2 cellular contexts compared by ENCODE assay signal in the genomic region with DNA sequence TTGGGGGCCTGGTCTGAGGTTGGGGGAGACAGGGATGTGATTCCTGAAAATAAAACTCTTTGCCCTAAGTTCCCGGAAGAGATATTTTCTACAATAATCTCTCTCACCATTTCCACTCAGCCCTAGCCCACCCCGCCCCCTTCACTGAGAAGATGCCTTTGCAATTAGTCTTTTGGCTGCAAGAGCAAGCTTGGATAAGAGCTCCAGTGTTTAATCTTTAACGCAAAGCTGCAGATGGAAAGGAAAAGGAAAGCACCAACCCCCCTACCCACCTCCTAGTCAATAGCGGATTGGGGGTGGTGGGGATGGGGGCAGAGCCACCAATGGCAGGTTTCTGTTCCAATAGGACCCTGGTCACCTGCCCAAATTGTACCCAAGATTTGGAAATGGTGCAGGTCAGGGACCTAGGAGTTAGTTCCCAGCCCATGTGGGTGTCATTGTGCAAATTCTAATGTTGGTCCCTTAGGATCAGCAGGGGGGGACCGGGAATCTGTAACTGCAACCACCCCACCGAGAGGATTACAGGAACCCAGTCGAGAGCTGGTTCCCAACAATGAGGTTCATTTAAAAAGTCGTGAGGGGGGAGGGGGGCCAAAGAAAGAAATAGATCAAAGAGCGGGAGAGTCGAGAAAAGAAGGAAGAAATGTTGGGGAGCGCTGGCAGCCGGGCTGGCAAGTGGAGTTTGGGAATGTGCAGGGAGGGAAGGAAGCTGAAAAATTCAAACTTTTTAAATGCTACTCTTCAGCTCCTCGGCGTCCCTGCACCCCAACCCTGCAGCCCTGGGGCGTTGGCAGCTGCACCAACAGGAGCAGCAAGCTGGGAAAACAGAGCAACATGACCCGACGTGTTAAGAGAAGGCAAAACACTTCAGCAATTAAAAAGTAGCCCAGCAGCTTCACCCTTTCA.
A peak's percentile ranks its signal among the peaks of the same experiment; 100 is the strongest.
TF ChIP-seq lines count a peak whose summit lies in the region.

No MANE protein-coding gene starts in this region.

TF ChIP-seq in SK-N-SH, 30 proteins besides CTCF, POLR2A, EP300 and RAD21 (continued from another document and continues in another):
- TF ChIP-seq, protein P1, sequence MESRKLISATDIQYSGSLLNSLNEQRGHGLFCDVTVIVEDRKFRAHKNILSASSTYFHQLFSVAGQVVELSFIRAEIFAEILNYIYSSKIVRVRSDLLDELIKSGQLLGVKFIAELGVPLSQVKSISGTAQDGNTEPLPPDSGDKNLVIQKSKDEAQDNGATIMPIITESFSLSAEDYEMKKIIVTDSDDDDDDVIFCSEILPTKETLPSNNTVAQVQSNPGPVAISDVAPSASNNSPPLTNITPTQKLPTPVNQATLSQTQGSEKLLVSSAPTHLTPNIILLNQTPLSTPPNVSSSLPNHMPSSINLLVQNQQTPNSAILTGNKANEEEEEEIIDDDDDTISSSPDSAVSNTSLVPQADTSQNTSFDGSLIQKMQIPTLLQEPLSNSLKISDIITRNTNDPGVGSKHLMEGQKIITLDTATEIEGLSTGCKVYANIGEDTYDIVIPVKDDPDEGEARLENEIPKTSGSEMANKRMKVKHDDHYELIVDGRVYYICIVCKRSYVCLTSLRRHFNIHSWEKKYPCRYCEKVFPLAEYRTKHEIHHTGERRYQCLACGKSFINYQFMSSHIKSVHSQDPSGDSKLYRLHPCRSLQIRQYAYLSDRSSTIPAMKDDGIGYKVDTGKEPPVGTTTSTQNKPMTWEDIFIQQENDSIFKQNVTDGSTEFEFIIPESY (IDR thresholded peaks at IDR 0.05; ENCODE audit: borderline replicate concordance, low read depth) = no peak
- TF ChIP-seq NRF1 (IDR thresholded peaks at IDR 0.05; ENCODE audit: low read depth, low read length) = no peak
- no peak for TF ChIP-seq YY1 (IDR thresholded peaks at IDR 0.05; ENCODE audit: low read depth)
- TF ChIP-seq SIN3A (IDR thresholded peaks at IDR 0.05; ENCODE audit: borderline replicate concordance, low read depth, low read length) = no peak
- TF ChIP-seq MXI1 (IDR thresholded peaks at IDR 0.05; ENCODE audit: low read depth, low read length) = no peak
- TF ChIP-seq RCOR1 (IDR thresholded peaks at IDR 0.05; ENCODE audit: low read length) = no peak
- no peak for TF ChIP-seq GATA2 (CRISPR knock-in tag; IDR thresholded peaks at IDR 0.05)
- TF ChIP-seq POLR2AphosphoS5 (IDR thresholded peaks at IDR 0.05; ENCODE audit: low read depth, low read length) = no peak
- peak; percentile 45; the same call in 1 of the 2 replicates for TF ChIP-seq TCF12 (IDR thresholded peaks at IDR 0.05)
- TF ChIP-seq, protein P2, sequence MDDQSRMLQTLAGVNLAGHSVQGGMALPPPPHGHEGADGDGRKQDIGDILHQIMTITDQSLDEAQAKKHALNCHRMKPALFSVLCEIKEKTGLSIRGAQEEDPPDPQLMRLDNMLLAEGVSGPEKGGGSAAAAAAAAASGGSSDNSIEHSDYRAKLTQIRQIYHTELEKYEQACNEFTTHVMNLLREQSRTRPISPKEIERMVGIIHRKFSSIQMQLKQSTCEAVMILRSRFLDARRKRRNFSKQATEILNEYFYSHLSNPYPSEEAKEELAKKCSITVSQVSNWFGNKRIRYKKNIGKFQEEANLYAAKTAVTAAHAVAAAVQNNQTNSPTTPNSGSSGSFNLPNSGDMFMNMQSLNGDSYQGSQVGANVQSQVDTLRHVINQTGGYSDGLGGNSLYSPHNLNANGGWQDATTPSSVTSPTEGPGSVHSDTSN (IDR thresholded peaks at IDR 0.05) = peak; percentile 30; the same call in 1 of the 2 replicates
- TF ChIP-seq, protein P3, sequence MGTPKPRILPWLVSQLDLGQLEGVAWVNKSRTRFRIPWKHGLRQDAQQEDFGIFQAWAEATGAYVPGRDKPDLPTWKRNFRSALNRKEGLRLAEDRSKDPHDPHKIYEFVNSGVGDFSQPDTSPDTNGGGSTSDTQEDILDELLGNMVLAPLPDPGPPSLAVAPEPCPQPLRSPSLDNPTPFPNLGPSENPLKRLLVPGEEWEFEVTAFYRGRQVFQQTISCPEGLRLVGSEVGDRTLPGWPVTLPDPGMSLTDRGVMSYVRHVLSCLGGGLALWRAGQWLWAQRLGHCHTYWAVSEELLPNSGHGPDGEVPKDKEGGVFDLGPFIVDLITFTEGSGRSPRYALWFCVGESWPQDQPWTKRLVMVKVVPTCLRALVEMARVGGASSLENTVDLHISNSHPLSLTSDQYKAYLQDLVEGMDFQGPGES (IDR thresholded peaks at IDR 0.05; ENCODE audit: low read depth, low read length) = no peak
- TF ChIP-seq, protein P4, sequence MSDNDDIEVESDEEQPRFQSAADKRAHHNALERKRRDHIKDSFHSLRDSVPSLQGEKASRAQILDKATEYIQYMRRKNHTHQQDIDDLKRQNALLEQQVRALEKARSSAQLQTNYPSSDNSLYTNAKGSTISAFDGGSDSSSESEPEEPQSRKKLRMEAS (IDR thresholded peaks at IDR 0.05; ENCODE audit: low read depth) = no peak
- TF ChIP-seq GABPA (IDR thresholded peaks at IDR 0.05; ENCODE audit: low read depth) = no peak
- TF ChIP-seq EZH2phosphoT487 (IDR thresholded peaks at IDR 0.05; ENCODE audit: borderline replicate concordance, low read depth) = no peak
- TF ChIP-seq, protein P5, sequence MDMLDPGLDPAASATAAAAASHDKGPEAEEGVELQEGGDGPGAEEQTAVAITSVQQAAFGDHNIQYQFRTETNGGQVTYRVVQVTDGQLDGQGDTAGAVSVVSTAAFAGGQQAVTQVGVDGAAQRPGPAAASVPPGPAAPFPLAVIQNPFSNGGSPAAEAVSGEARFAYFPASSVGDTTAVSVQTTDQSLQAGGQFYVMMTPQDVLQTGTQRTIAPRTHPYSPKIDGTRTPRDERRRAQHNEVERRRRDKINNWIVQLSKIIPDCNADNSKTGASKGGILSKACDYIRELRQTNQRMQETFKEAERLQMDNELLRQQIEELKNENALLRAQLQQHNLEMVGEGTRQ (IDR thresholded peaks at IDR 0.05; ENCODE audit: borderline replicate concordance, low read depth, low read length) = no peak
- TF ChIP-seq, protein P6, sequence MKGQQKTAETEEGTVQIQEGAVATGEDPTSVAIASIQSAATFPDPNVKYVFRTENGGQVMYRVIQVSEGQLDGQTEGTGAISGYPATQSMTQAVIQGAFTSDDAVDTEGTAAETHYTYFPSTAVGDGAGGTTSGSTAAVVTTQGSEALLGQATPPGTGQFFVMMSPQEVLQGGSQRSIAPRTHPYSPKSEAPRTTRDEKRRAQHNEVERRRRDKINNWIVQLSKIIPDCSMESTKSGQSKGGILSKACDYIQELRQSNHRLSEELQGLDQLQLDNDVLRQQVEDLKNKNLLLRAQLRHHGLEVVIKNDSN (IDR thresholded peaks at IDR 0.05; ENCODE audit: borderline replicate concordance, low read depth) = no peak
- no peak for TF ChIP-seq FOXM1 (IDR thresholded peaks at IDR 0.05; ENCODE audit: low read depth)
- no peak for TF ChIP-seq TEAD4 (IDR thresholded peaks at IDR 0.05; ENCODE audit: borderline replicate concordance, insufficient read depth)
- TF ChIP-seq RXRA (IDR thresholded peaks at IDR 0.05; ENCODE audit: borderline replicate concordance, low read depth) = no peak; the same call in 1 of the 2 replicates
- no peak for TF ChIP-seq TAF1 (IDR thresholded peaks at IDR 0.05; ENCODE audit: borderline replicate concordance, low read depth, low read length)

TF ChIP-seq in SK-N-SH treated with all-trans-retinoic acid at 6 μM for 48 hours, 23 proteins besides CTCF, POLR2A, EP300 and RAD21:
- TF ChIP-seq, protein P7, sequence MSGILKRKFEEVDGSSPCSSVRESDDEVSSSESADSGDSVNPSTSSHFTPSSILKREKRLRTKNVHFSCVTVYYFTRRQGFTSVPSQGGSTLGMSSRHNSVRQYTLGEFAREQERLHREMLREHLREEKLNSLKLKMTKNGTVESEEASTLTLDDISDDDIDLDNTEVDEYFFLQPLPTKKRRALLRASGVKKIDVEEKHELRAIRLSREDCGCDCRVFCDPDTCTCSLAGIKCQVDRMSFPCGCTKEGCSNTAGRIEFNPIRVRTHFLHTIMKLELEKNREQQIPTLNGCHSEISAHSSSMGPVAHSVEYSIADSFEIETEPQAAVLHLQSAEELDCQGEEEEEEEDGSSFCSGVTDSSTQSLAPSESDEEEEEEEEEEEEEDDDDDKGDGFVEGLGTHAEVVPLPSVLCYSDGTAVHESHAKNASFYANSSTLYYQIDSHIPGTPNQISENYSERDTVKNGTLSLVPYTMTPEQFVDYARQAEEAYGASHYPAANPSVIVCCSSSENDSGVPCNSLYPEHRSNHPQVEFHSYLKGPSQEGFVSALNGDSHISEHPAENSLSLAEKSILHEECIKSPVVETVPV (CRISPR knock-in tag; IDR thresholded peaks at IDR 0.05) = no peak
- no peak for TF ChIP-seq ZNF70 (CRISPR knock-in tag; IDR thresholded peaks at IDR 0.05)
- TF ChIP-seq ESRRG (CRISPR knock-in tag; IDR thresholded peaks at IDR 0.05) = no peak
- no peak for TF ChIP-seq ZFP30 (CRISPR knock-in tag; IDR thresholded peaks at IDR 0.05)
- TF ChIP-seq, protein P8, sequence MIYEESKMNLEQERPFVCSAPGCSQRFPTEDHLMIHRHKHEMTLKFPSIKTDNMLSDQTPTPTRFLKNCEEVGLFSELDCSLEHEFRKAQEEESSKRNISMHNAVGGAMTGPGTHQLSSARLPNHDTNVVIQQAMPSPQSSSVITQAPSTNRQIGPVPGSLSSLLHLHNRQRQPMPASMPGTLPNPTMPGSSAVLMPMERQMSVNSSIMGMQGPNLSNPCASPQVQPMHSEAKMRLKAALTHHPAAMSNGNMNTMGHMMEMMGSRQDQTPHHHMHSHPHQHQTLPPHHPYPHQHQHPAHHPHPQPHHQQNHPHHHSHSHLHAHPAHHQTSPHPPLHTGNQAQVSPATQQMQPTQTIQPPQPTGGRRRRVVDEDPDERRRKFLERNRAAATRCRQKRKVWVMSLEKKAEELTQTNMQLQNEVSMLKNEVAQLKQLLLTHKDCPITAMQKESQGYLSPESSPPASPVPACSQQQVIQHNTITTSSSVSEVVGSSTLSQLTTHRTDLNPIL (CRISPR knock-in tag; IDR thresholded peaks at IDR 0.05; ENCODE audit: low read depth) = no peak
- no peak for TF ChIP-seq ZFP3 (CRISPR knock-in tag; IDR thresholded peaks at IDR 0.05)
- no peak for TF ChIP-seq ZC3H10 (CRISPR knock-in tag; IDR thresholded peaks at IDR 0.05)
- TF ChIP-seq GLIS3 (CRISPR knock-in tag; IDR thresholded peaks at IDR 0.05) = no peak
- TF ChIP-seq OSR1 (CRISPR knock-in tag; IDR thresholded peaks at IDR 0.05) = no peak
- TF ChIP-seq ARNTL (CRISPR knock-in tag; IDR thresholded peaks at IDR 0.05; ENCODE audit: borderline replicate concordance, low read depth) = no peak
- no peak for TF ChIP-seq ISL1 (CRISPR knock-in tag; IDR thresholded peaks at IDR 0.05)
- no peak for TF ChIP-seq TCF4 (CRISPR knock-in tag; IDR thresholded peaks at IDR 0.05; ENCODE audit: borderline replicate concordance)
- TF ChIP-seq, protein P9, sequence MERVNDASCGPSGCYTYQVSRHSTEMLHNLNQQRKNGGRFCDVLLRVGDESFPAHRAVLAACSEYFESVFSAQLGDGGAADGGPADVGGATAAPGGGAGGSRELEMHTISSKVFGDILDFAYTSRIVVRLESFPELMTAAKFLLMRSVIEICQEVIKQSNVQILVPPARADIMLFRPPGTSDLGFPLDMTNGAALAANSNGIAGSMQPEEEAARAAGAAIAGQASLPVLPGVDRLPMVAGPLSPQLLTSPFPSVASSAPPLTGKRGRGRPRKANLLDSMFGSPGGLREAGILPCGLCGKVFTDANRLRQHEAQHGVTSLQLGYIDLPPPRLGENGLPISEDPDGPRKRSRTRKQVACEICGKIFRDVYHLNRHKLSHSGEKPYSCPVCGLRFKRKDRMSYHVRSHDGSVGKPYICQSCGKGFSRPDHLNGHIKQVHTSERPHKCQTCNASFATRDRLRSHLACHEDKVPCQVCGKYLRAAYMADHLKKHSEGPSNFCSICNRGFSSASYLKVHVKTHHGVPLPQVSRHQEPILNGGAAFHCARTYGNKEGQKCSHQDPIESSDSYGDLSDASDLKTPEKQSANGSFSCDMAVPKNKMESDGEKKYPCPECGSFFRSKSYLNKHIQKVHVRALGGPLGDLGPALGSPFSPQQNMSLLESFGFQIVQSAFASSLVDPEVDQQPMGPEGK (CRISPR knock-in tag; IDR thresholded peaks at IDR 0.05; ENCODE audit: borderline replicate concordance) = no peak
- TF ChIP-seq, protein P10, sequence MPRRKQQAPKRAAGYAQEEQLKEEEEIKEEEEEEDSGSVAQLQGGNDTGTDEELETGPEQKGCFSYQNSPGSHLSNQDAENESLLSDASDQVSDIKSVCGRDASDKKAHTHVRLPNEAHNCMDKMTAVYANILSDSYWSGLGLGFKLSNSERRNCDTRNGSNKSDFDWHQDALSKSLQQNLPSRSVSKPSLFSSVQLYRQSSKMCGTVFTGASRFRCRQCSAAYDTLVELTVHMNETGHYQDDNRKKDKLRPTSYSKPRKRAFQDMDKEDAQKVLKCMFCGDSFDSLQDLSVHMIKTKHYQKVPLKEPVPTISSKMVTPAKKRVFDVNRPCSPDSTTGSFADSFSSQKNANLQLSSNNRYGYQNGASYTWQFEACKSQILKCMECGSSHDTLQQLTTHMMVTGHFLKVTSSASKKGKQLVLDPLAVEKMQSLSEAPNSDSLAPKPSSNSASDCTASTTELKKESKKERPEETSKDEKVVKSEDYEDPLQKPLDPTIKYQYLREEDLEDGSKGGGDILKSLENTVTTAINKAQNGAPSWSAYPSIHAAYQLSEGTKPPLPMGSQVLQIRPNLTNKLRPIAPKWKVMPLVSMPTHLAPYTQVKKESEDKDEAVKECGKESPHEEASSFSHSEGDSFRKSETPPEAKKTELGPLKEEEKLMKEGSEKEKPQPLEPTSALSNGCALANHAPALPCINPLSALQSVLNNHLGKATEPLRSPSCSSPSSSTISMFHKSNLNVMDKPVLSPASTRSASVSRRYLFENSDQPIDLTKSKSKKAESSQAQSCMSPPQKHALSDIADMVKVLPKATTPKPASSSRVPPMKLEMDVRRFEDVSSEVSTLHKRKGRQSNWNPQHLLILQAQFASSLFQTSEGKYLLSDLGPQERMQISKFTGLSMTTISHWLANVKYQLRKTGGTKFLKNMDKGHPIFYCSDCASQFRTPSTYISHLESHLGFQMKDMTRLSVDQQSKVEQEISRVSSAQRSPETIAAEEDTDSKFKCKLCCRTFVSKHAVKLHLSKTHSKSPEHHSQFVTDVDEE (CRISPR knock-in tag; IDR thresholded peaks at IDR 0.05) = no peak
- no peak for TF ChIP-seq TOX (CRISPR knock-in tag; IDR thresholded peaks at IDR 0.05; ENCODE audit: borderline replicate concordance)
TF ChIP-seq in SK-N-SH treated with all-trans-retinoic acid at 6 μM for 48 hours: peak in this region for 0.
